ENCODE assay signal across 8 cellular contexts in genomic region chr6:137076277-137077068, GRCh38. TPM values are rescaled to one million over a fixed set of nuclear protein-coding genes. Genes with fewer than 3 reads are reported as not detected.
DNase-seq lines count a peak whose midpoint lies in the region; ATAC-seq lines count a peak whose summit lies in the region.

No MANE protein-coding gene starts in this region.

- no peak overlapping the region for H3K27ac ChIP-seq in mesenchymal stem cell (ENCODE audit: low read length, poor library complexity, severe bottlenecking)

- H2BK12ac ChIP-seq in mesenchymal stem cell (ENCODE audit: low read length in 2 of 2), result no peak overlapping the region

- no peak overlapping the region for H3K4me3 Mint-ChIP-seq in activated CD4-positive, alpha-beta T cell treated with anti-CD3 and anti-CD28 coated beads, Interleukin-2, amount 10 ng/mL, durations not matched to agents 24 days and 14 days
- no peak overlapping the region for H3K4me3 Mint-ChIP-seq in effector memory CD8-positive, alpha-beta T cell

- H3K9me3 ChIP-seq in mesenchymal stem cell (ENCODE audit: control insufficient read depth, low read length), result no peaks in the 10 kb centered on the region

- no peak overlapping the region for H3K23ac ChIP-seq in mesenchymal stem cell (ENCODE audit: low read length in 2 of 2)

- H3K18ac ChIP-seq in mesenchymal stem cell (ENCODE audit: low read depth in 1 of 2, low read length in 2 of 2), result no peak overlapping the region

- H3K4me3 ChIP-seq in mesenchymal stem cell (ENCODE audit: insufficient read depth in 1 of 2, low read depth in 1 of 2, low read length in 2 of 2), result no peak overlapping the region

- H3K27me3 Mint-ChIP-seq in activated CD4-positive, alpha-beta T cell treated with anti-CD3 and anti-CD28 coated beads, Interleukin-2, amount 10 ng/mL, durations not matched to agents 24 days and 14 days, result peaks cover 48% of the 10 kb centered on the region
- peaks cover 33 to 42% of the 10 kb centered on the region in 2 donors for H3K27me3 Mint-ChIP-seq in effector memory CD8-positive, alpha-beta T cell

- H3K79me1 ChIP-seq in mesenchymal stem cell (replicated peaks; ENCODE audit: low read length, poor library complexity, severe bottlenecking), result no peaks in the 10 kb centered on the region

- H4K91ac ChIP-seq in mesenchymal stem cell (ENCODE audit: low read length), result no peak overlapping the region

- no peak overlapping the region for H2BK15ac ChIP-seq in mesenchymal stem cell (ENCODE audit: low read depth, poor library complexity, severe bottlenecking)

- no peak overlapping the region for H2BK120ac ChIP-seq in mesenchymal stem cell (ENCODE audit: low read depth, low read length)

- H3K4me1 Mint-ChIP-seq in activated CD4-positive, alpha-beta T cell treated with anti-CD3 and anti-CD28 coated beads, Interleukin-2, amount 10 ng/mL, durations not matched to agents 24 days and 14 days, result no peaks in the 10 kb centered on the region
- no peaks in the 10 kb centered on the region for H3K4me1 Mint-ChIP-seq in effector memory CD8-positive, alpha-beta T cell (ENCODE audit: low read depth in 2 of 2)

- no peak overlapping the region for H3K27ac Mint-ChIP-seq in activated CD4-positive, alpha-beta T cell treated with anti-CD3 and anti-CD28 coated beads, Interleukin-2, amount 10 ng/mL, durations not matched to agents 24 days and 14 days
- H3K27ac Mint-ChIP-seq in effector memory CD8-positive, alpha-beta T cell, result no peak overlapping the region

- in situ Hi-C loops in Caki2 (cut with HindIII; ENCODE audit: low pct_unique_long_range_greater_than_20kb, low sequenced_read_pairs), result no loop called here

- ATAC-seq in GM19463 (IDR thresholded peaks at IDR 0.05; ENCODE audit: unreplicated experiment) (peak; percentile 100), HG03521 (IDR thresholded peaks at IDR 0.05; ENCODE audit: unreplicated experiment) (peak; percentile 100)
- peak; percentile 99 for ATAC-seq in effector memory CD8-positive, alpha-beta T cell (replicated peaks)

- DNase-seq in Caki2 (ENCODE audit: low read depth) (peak; percentile 60), NCI-H524 (lab: John Stamatoyannopoulos, UW) (peak; percentile 87 to 89), mesenchymal stem cell (peak; percentile 62)
- peak; percentile 87 for DNase-seq in activated CD4-positive, alpha-beta T cell treated with anti-CD3 and anti-CD28 coated beads, Interleukin-2, amount 10 ng/mL, durations not matched to agents 24 days and 14 days
- DNase-seq in effector memory CD8-positive, alpha-beta T cell, result peak; percentile 45 to 56 (median 51)
- DNase-seq in stimulated activated CD8-positive, alpha-beta memory T cell treated with anti-CD3 and anti-CD28 coated beads, Interleukin-7, amount 100 ng/mL, for 1 hour (ENCODE audit: low read depth in 2 of 2), result peak; percentile 6 to 7

- no peak overlapping the region for H2AK5ac ChIP-seq in mesenchymal stem cell (ENCODE audit: low read length, severe bottlenecking)

- no peaks in the 10 kb centered on the region for H3K27me3 ChIP-seq in mesenchymal stem cell (ENCODE audit: control insufficient read depth in 1 of 2, insufficient read depth in 1 of 2, low read length in 2 of 2)

- no peak overlapping the region for H2AFZ ChIP-seq in mesenchymal stem cell (ENCODE audit: low read depth, low read length)

- no peaks in the 10 kb centered on the region for H3K36me3 ChIP-seq in mesenchymal stem cell (ENCODE audit: control insufficient read depth in 1 of 2, insufficient read depth in 2 of 2, low read depth in 1 of 2, low read length in 2 of 2)

- intact Hi-C loops in activated CD4-positive, alpha-beta T cell treated with anti-CD3 and anti-CD28 coated beads, Interleukin-2, amount 10 ng/mL, durations not matched to agents 24 days and 14 days (cut with micrococcal nuclease), result loop anchor here (1.0 kb wide), 3 partner anchors 18 to 565 kb away; no protein-coding TSS in a partner anchor

- H3K4me2 ChIP-seq in mesenchymal stem cell (ENCODE audit: low read length, poor library complexity, severe bottlenecking), result no peak overlapping the region

- H3K4ac ChIP-seq in mesenchymal stem cell (ENCODE audit: low read depth in 1 of 2, low read length in 2 of 2), result no peak overlapping the region

- H3K14ac ChIP-seq in mesenchymal stem cell (ENCODE audit: low read length in 2 of 2), result no peak overlapping the region

- H3K9me3 Mint-ChIP-seq in activated CD4-positive, alpha-beta T cell treated with anti-CD3 and anti-CD28 coated beads, Interleukin-2, amount 10 ng/mL, durations not matched to agents 24 days and 14 days, result peaks cover 6% of the 10 kb centered on the region
- H3K9me3 Mint-ChIP-seq in effector memory CD8-positive, alpha-beta T cell, result peaks cover 0 to 2% of the 10 kb centered on the region in 2 donors

- H2BK5ac ChIP-seq in mesenchymal stem cell (ENCODE audit: low read depth, low read length, poor library complexity, severe bottlenecking), result no peak overlapping the region

- H4K8ac ChIP-seq in mesenchymal stem cell (ENCODE audit: low read length), result no peak overlapping the region

- no peak overlapping the region for H3K9ac ChIP-seq in mesenchymal stem cell (ENCODE audit: low read length)

- WGBS in mesenchymal stem cell, result 69% methylated on average over 4 of the region's 4 CpGs

- no peaks in the 10 kb centered on the region for H3K36me3 Mint-ChIP-seq in activated CD4-positive, alpha-beta T cell treated with anti-CD3 and anti-CD28 coated beads, Interleukin-2, amount 10 ng/mL, durations not matched to agents 24 days and 14 days (ENCODE audit: low read depth)
- no peaks in the 10 kb centered on the region for H3K36me3 Mint-ChIP-seq in effector memory CD8-positive, alpha-beta T cell (ENCODE audit: insufficient read depth)

- peaks cover 1% of the 10 kb centered on the region for H3K4me1 ChIP-seq in mesenchymal stem cell (ENCODE audit: control insufficient read depth, insufficient read depth, low read depth, low read length)

RNA-seq across cellular contexts. Expression of gene IL20RA, which starts 31.7 kb away (rescaled TPM):
- not detected in 2 replicates for total RNA-seq in Caki2 (2014; rRNA removed; shearing (Covaris generic); ENCODE audit: low replicate concordance)
- not detected in 2 replicates for total RNA-seq in activated CD4-positive, alpha-beta T cell treated with anti-CD3 and anti-CD28 coated beads, Interleukin-2, amount 10 ng/mL, durations not matched to agents 24 days and 14 days
- 1.4 TPM for polyA plus RNA-seq in mesenchymal stem cell (2013, experiment 1 of 2)
- 1.2 TPM for polyA plus RNA-seq in mesenchymal stem cell (2013, experiment 2 of 2)

Comparison
In these comparisons a context has a peak if more than half of its experiments do, and no peak if none do; other contexts are left out.
1. DNase-seq: peak in every context shown above with its lines; median percentile 88 in NCI-H524; 87 in activated CD4-positive, alpha-beta T cell treated with anti-CD3 and anti-CD28 coated beads, Interleukin-2, amount 10 ng/mL, durations not matched to agents 24 days and 14 days; 62 in mesenchymal stem cell; 60 in Caki2; 51 in effector memory CD8-positive, alpha-beta T cell; 6 in stimulated activated CD8-positive, alpha-beta memory T cell treated with anti-CD3 and anti-CD28 coated beads, Interleukin-7, amount 100 ng/mL, for 1 hour.